Comparison of ENCODE assay signal across 12 cellular contexts in the genomic region with DNA sequence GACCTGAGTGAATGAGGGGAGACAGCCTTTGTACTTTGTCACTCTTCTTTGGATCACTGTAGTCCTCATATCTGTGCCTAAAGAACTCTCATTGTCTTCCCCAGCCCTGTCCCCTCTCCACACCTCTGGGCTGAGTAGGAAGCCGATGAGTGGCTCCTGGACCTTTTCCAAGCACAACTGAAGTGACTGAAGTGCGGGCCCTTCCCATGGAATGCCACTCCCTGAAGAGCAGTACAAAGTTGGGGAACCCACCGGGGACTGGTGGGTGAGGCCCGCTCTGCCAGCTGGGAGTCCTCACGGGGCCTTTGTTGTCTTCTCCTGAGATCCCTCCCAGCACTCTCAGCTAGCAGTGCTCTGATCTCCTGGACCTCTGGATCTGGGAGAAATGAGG.
DNase-seq lines count a peak whose midpoint lies in the region; ATAC-seq and TF ChIP-seq lines count a peak whose summit lies in the region.
"Had no signal": no experiment of that assay in that cellular context is flagged by ENCODE, and none has a peak within 500 bp of the region (broad histone marks: within the 10 kb centered on the region; RNA-seq: fewer than 3 reads in every experiment).

No MANE protein-coding gene starts in this region.

- peak overlapping the region; percentile 49 for H3K27ac Mint-ChIP-seq in activated CD8-positive, alpha-beta T cell treated with anti-CD3 and anti-CD28 coated beads, Interleukin-2, amount 10 ng/mL, durations not matched to agents 7 days and 5 days
- H3K27ac Mint-ChIP-seq in activated CD8-positive, alpha-beta T cell treated with anti-CD3 and anti-CD28 coated beads for 36 hours, result no peak overlapping the region
- H3K27ac Mint-ChIP-seq in activated T-cell treated with anti-CD3 and anti-CD28 coated beads, Interleukin-2, amount 50 U/mL, for 72 hours, result no peak overlapping the region

- H3K9me3 ChIP-seq in tibial artery, result no peaks in the 10 kb centered on the region
- H3K9me3 ChIP-seq: SJCRH30, stomach had no signal

- H3K4me1 ChIP-seq in tibial artery, result peaks cover 0 to 49% (median 41%) of the 10 kb centered on the region in 4 donors
- H3K4me1 ChIP-seq: SJCRH30 had no signal

- peaks cover 3% of the 10 kb centered on the region for H3K4me1 Mint-ChIP-seq in activated CD8-positive, alpha-beta T cell treated with anti-CD3 and anti-CD28 coated beads, Interleukin-2, amount 10 ng/mL, durations not matched to agents 7 days and 5 days (ENCODE audit: low read depth)
- H3K4me1 Mint-ChIP-seq in activated CD8-positive, alpha-beta T cell treated with anti-CD3 and anti-CD28 coated beads for 36 hours (ENCODE audit: low read depth), result peaks cover 4% of the 10 kb centered on the region
- H3K4me1 Mint-ChIP-seq in activated T-cell treated with anti-CD3 and anti-CD28 coated beads, Interleukin-2, amount 50 U/mL, for 72 hours (ENCODE audit: low read depth), result peaks cover 9% of the 10 kb centered on the region

- no peak for TF ChIP-seq CTCF in activated CD8-positive, alpha-beta T cell treated with anti-CD3 and anti-CD28 coated beads for 36 hours (IDR thresholded peaks at IDR 0.05)
- TF ChIP-seq CTCF in choroid plexus epithelial cell (conservative IDR thresholded peaks at IDR 0.05; ENCODE audit: low read depth, low read length) (no peak), tibial artery (IDR thresholded peaks at IDR 0.05) (no peak)

- H3K36me3 ChIP-seq in tibial artery, result peaks cover 0 to 39% (median 19%) of the 10 kb centered on the region in 3 donors

- H3K27me3 Mint-ChIP-seq in activated CD8-positive, alpha-beta T cell treated with anti-CD3 and anti-CD28 coated beads, Interleukin-2, amount 10 ng/mL, durations not matched to agents 7 days and 5 days (ENCODE audit: low read depth), result no peaks in the 10 kb centered on the region
- H3K27me3 Mint-ChIP-seq in activated CD8-positive, alpha-beta T cell treated with anti-CD3 and anti-CD28 coated beads for 36 hours, result no peaks in the 10 kb centered on the region
- no peaks in the 10 kb centered on the region for H3K27me3 Mint-ChIP-seq in activated T-cell treated with anti-CD3 and anti-CD28 coated beads, Interleukin-2, amount 50 U/mL, for 72 hours (ENCODE audit: low read depth)

- DNase-seq in activated CD8-positive, alpha-beta T cell treated with anti-CD3 and anti-CD28 coated beads, Interleukin-2, amount 10 ng/mL, durations not matched to agents 7 days and 5 days, result no peak
- no peak for DNase-seq in activated CD8-positive, alpha-beta T cell treated with anti-CD3 and anti-CD28 coated beads for 36 hours
- DNase-seq in choroid plexus epithelial cell (ENCODE audit: low read depth), result peak; percentile 49
- DNase-seq in kidney tubule cell (ENCODE audit: low spot score), result peak; percentile 50
- DNase-seq in tibial artery, result peak in 1 of 2 donors; percentile 70
- no peak for DNase-seq in AG20443 (ENCODE audit: low spot score)
- no peak for DNase-seq in activated T-cell treated with anti-CD3 and anti-CD28 coated beads, Interleukin-2, amount 50 U/mL, for 72 hours
- DNase-seq: activated T-cell treated with anti-CD3 and anti-CD28 coated beads, Interleukin-2, amount 50 U/mL, for 48 hours; NCI-H1105; SJCRH30; stomach had no signal

- peaks cover 32% of the 10 kb centered on the region for H3K36me3 Mint-ChIP-seq in activated CD8-positive, alpha-beta T cell treated with anti-CD3 and anti-CD28 coated beads, Interleukin-2, amount 10 ng/mL, durations not matched to agents 7 days and 5 days (ENCODE audit: low read depth)
- peaks cover 8% of the 10 kb centered on the region for H3K36me3 Mint-ChIP-seq in activated CD8-positive, alpha-beta T cell treated with anti-CD3 and anti-CD28 coated beads for 36 hours (ENCODE audit: low read depth)
- peaks cover 5% of the 10 kb centered on the region in 2 donors for H3K36me3 Mint-ChIP-seq in activated T-cell treated with anti-CD3 and anti-CD28 coated beads, Interleukin-2, amount 50 U/mL, for 72 hours (ENCODE audit: insufficient read depth in 2 of 2)

- H3K9me3 Mint-ChIP-seq in activated CD8-positive, alpha-beta T cell treated with anti-CD3 and anti-CD28 coated beads, Interleukin-2, amount 10 ng/mL, durations not matched to agents 7 days and 5 days (ENCODE audit: insufficient read depth), result no peaks in the 10 kb centered on the region
- H3K9me3 Mint-ChIP-seq in activated CD8-positive, alpha-beta T cell treated with anti-CD3 and anti-CD28 coated beads for 36 hours, result no peaks in the 10 kb centered on the region
- H3K9me3 Mint-ChIP-seq in activated T-cell treated with anti-CD3 and anti-CD28 coated beads, Interleukin-2, amount 50 U/mL, for 72 hours, result no peaks in the 10 kb centered on the region

- no peak overlapping the region for H3K4me3 Mint-ChIP-seq in activated CD8-positive, alpha-beta T cell treated with anti-CD3 and anti-CD28 coated beads, Interleukin-2, amount 10 ng/mL, durations not matched to agents 7 days and 5 days
- no peak overlapping the region for H3K4me3 Mint-ChIP-seq in activated CD8-positive, alpha-beta T cell treated with anti-CD3 and anti-CD28 coated beads for 36 hours
- no peak overlapping the region for H3K4me3 Mint-ChIP-seq in activated T-cell treated with anti-CD3 and anti-CD28 coated beads, Interleukin-2, amount 50 U/mL, for 72 hours

- POLR2A ChIA-PET in activated CD8-positive, alpha-beta T cell treated with anti-CD3 and anti-CD28 coated beads, Interleukin-2, amount 10 ng/mL, durations not matched to agents 7 days and 5 days (lab: Charles Lee), result interaction anchor here (0.9 kb wide), 1 partner anchor 175 kb away, joined by 3 read pairs; no protein-coding TSS in a partner anchor
- POLR2A ChIA-PET in activated CD8-positive, alpha-beta T cell treated with anti-CD3 and anti-CD28 coated beads for 36 hours (lab: Charles Lee), result no interaction called here

- intact Hi-C loops in activated CD8-positive, alpha-beta T cell treated with anti-CD3 and anti-CD28 coated beads for 36 hours (cut with micrococcal nuclease), result no loop called here
- intact Hi-C loops in tibial artery (cut with DNase I; ENCODE audit: low total_unique reads), result no loop called here

- no peak overlapping the region for H3K4me3 ChIP-seq in choroid plexus epithelial cell (ENCODE audit: low read depth, low read length)
- no peak overlapping the region for H3K4me3 ChIP-seq in tibial artery
- H3K4me3 ChIP-seq: SJCRH30, stomach had no signal

- no peak for ATAC-seq in activated CD8-positive, alpha-beta T cell treated with anti-CD3 and anti-CD28 coated beads, Interleukin-2, amount 10 ng/mL, durations not matched to agents 7 days and 5 days
- ATAC-seq in activated CD8-positive, alpha-beta T cell treated with anti-CD3 and anti-CD28 coated beads for 36 hours, result no peak
- ATAC-seq in HG03095 (IDR thresholded peaks at IDR 0.05; ENCODE audit: unreplicated experiment), result no peak
- ATAC-seq in activated T-cell treated with anti-CD3 and anti-CD28 coated beads, Interleukin-2, amount 50 U/mL, for 72 hours (replicated peaks in 1 of 2), result no peak

- CTCF ChIA-PET in activated CD8-positive, alpha-beta T cell treated with anti-CD3 and anti-CD28 coated beads, Interleukin-2, amount 10 ng/mL, durations not matched to agents 7 days and 5 days (lab: Charles Lee), result no interaction called here
- CTCF ChIA-PET in activated CD8-positive, alpha-beta T cell treated with anti-CD3 and anti-CD28 coated beads for 36 hours (lab: Charles Lee), result no interaction called here

- peak overlapping the region; percentile 35 to 54 for H3K27ac ChIP-seq in tibial artery
- H3K27ac ChIP-seq: SJCRH30 had no signal

- no peaks in the 10 kb centered on the region for H3K27me3 ChIP-seq in tibial artery
- H3K27me3 ChIP-seq: SJCRH30, stomach had no signal

Comparison
In these comparisons a context has a peak if more than half of its experiments do, and no peak if none do; other contexts are left out.
1. DNase-seq: peak in choroid plexus epithelial cell (single experiment) and kidney tubule cell (single experiment); none in activated CD8-positive, alpha-beta T cell treated with anti-CD3 and anti-CD28 coated beads, Interleukin-2, amount 10 ng/mL, durations not matched to agents 7 days and 5 days (single experiment), activated CD8-positive, alpha-beta T cell treated with anti-CD3 and anti-CD28 coated beads for 36 hours (single experiment), AG20443 (single experiment) and activated T-cell treated with anti-CD3 and anti-CD28 coated beads, Interleukin-2, amount 50 U/mL, for 72 hours (0 of 2).